Comparison of ENCODE assay signal across 8 cellular contexts in genomic region chr12:111842556-111843396, GRCh38. TPM values are rescaled to one million over a fixed set of nuclear protein-coding genes. Genes with fewer than 3 reads are reported as not detected.
A peak's percentile ranks its signal among the peaks of the same experiment; 100 is the strongest.
DNase-seq lines count a peak whose midpoint lies in the region; ATAC-seq and TF ChIP-seq lines count a peak whose summit lies in the region.

No MANE protein-coding gene starts in this region.

- intact Hi-C loops in activated CD4-positive, alpha-beta T cell treated with anti-CD3 and anti-CD28 coated beads, Interleukin-2, amount 10 ng/mL, durations not matched to agents 24 days and 14 days (cut with micrococcal nuclease) = loop anchor here (1.0 to 10.0 kb wide), 3 partner anchors 171 to 567 kb away; partner anchors contain the start of genes ERP29, HECTD4, RPL6 and TMEM116
- intact Hi-C loops in esophagus squamous epithelium (cut with DNase I) = no loop called here

- DNase-seq in HK-2 (ENCODE audit: unreplicated experiment) (peak; percentile 37), esophagus squamous epithelium (lab: John Stamatoyannopoulos, UW) (no peak), neural progenitor cell (ENCODE audit: low spot score) (peak; percentile 23), NCI-H226 (no peak), retina (no peak)
- no peak for DNase-seq in activated CD4-positive, alpha-beta T cell treated with anti-CD3 and anti-CD28 coated beads, Interleukin-2, amount 10 ng/mL, durations not matched to agents 24 days and 14 days

- peaks cover 33 to 67% (median 61%) of the 10 kb centered on the region in 11 experiments for H3K36me3 ChIP-seq in BLaER1 treated with 17β-estradiol and CSF1 and Interleukin-3, amounts not matched to agents 10 nM and 100 nM
- H3K36me3 ChIP-seq in esophagus squamous epithelium = peaks cover 0 to 29% (median 0%) of the 10 kb centered on the region in 3 donors
- H3K36me3 ChIP-seq in neural progenitor cell = peaks cover under 1% of the 10 kb centered on the region

- peak overlapping the region; percentile 91 to 100 (median 95) for H3K4me3 ChIP-seq in BLaER1 treated with 17β-estradiol and CSF1 and Interleukin-3, amounts not matched to agents 10 nM and 100 nM
- peak overlapping the region; percentile 80 to 93 (median 84) for H3K4me3 ChIP-seq in esophagus squamous epithelium
- H3K4me3 ChIP-seq in neural progenitor cell = peak overlapping the region; percentile 99

- peak overlapping the region; percentile 96 to 100 (median 99) for H3K9ac ChIP-seq in BLaER1 treated with 17β-estradiol and CSF1 and Interleukin-3, amounts not matched to agents 10 nM and 100 nM
- H3K9ac ChIP-seq in neural progenitor cell = peak overlapping the region; percentile 99

- H3K36me3 Mint-ChIP-seq in activated CD4-positive, alpha-beta T cell treated with anti-CD3 and anti-CD28 coated beads, Interleukin-2, amount 10 ng/mL, durations not matched to agents 24 days and 14 days (ENCODE audit: low read depth) = peaks cover 60% of the 10 kb centered on the region
- H3K36me3 Mint-ChIP-seq in neural progenitor cell = peaks cover 23% of the 10 kb centered on the region

- H3K27me3 ChIP-seq in BLaER1 treated with 17β-estradiol and CSF1 and Interleukin-3, amounts not matched to agents 10 nM and 100 nM = no peaks in the 10 kb centered on the region
- H3K27me3 ChIP-seq in esophagus squamous epithelium = no peaks in the 10 kb centered on the region
- no peaks in the 10 kb centered on the region for H3K27me3 ChIP-seq in neural progenitor cell

- no peak for TF ChIP-seq POLR2A in esophagus squamous epithelium (IDR thresholded peaks at IDR 0.05)

- H3K9me3 ChIP-seq in BLaER1 treated with 17β-estradiol and CSF1 and Interleukin-3, amounts not matched to agents 10 nM and 100 nM (replicated peaks in 1 of 11) = peaks cover 0 to 8% (median 0%) of the 10 kb centered on the region in 11 experiments; a peak in 4 of 22 replicates
- H3K9me3 ChIP-seq in esophagus squamous epithelium (no peaks in the 10 kb centered on the region), neural progenitor cell (ENCODE audit: low read depth) (no peaks in the 10 kb centered on the region)

- H3K27ac Mint-ChIP-seq in activated CD4-positive, alpha-beta T cell treated with anti-CD3 and anti-CD28 coated beads, Interleukin-2, amount 10 ng/mL, durations not matched to agents 24 days and 14 days = peak overlapping the region; percentile 96
- H3K27ac Mint-ChIP-seq in neural progenitor cell = peak overlapping the region; percentile 98

- H3K4me1 Mint-ChIP-seq in activated CD4-positive, alpha-beta T cell treated with anti-CD3 and anti-CD28 coated beads, Interleukin-2, amount 10 ng/mL, durations not matched to agents 24 days and 14 days = peaks cover 43% of the 10 kb centered on the region
- peaks cover 31% of the 10 kb centered on the region for H3K4me1 Mint-ChIP-seq in neural progenitor cell

- no peaks in the 10 kb centered on the region for H3K9me3 Mint-ChIP-seq in activated CD4-positive, alpha-beta T cell treated with anti-CD3 and anti-CD28 coated beads, Interleukin-2, amount 10 ng/mL, durations not matched to agents 24 days and 14 days
- no peaks in the 10 kb centered on the region for H3K9me3 Mint-ChIP-seq in neural progenitor cell

- H3K27ac ChIP-seq in BLaER1 treated with 17β-estradiol and CSF1 and Interleukin-3, amounts not matched to agents 10 nM and 100 nM = peak overlapping the region; percentile 95 to 100 (median 98)
- H3K27ac ChIP-seq in esophagus squamous epithelium (peak overlapping the region; percentile 91 to 98 (median 96)), neural progenitor cell (peak overlapping the region; percentile 99)

- peak overlapping the region; percentile 98 for H3K4me3 Mint-ChIP-seq in activated CD4-positive, alpha-beta T cell treated with anti-CD3 and anti-CD28 coated beads, Interleukin-2, amount 10 ng/mL, durations not matched to agents 24 days and 14 days
- peak overlapping the region; percentile 99 for H3K4me3 Mint-ChIP-seq in neural progenitor cell

- peaks cover 3 to 81% (median 48%) of the 10 kb centered on the region in 11 experiments; a peak in 19 of 22 replicates for H4K20me1 ChIP-seq in BLaER1 treated with 17β-estradiol and CSF1 and Interleukin-3, amounts not matched to agents 10 nM and 100 nM
- H4K20me1 ChIP-seq in neural progenitor cell (ENCODE audit: low read depth) = peaks cover 16% of the 10 kb centered on the region

- peaks cover 18% of the 10 kb centered on the region for H3F3A ChIP-seq in neural progenitor cell (ENCODE audit: low read depth)

- TF ChIP-seq CTCF in esophagus squamous epithelium (IDR thresholded peaks at IDR 0.05) (no peak), neural progenitor cell (IDR thresholded peaks at IDR 0.05) (no peak)

- peak overlapping the region; percentile 98 for H2AFZ ChIP-seq in neural progenitor cell (replicated peaks)

- ATAC-seq in GM19372 (IDR thresholded peaks at IDR 0.05; ENCODE audit: low read depth, unreplicated experiment) = peak; percentile 13

- H3K79me2 ChIP-seq in neural progenitor cell (ENCODE audit: low read depth) = peaks cover 84% of the 10 kb centered on the region

- H3K4me1 ChIP-seq in BLaER1 treated with 17β-estradiol and CSF1 and Interleukin-3, amounts not matched to agents 10 nM and 100 nM = peaks cover 29 to 47% (median 38%) of the 10 kb centered on the region in 10 experiments
- H3K4me1 ChIP-seq in esophagus squamous epithelium (peaks cover 24 to 53% (median 30%) of the 10 kb centered on the region in 3 donors), neural progenitor cell (peaks cover 20% of the 10 kb centered on the region)

- WGBS in esophagus squamous epithelium, 2 donors = 7 to 9% methylated on average over 10 of the region's 44 CpGs

- peak overlapping the region; percentile 78 to 97 (median 85) for H3K4me2 ChIP-seq in BLaER1 treated with 17β-estradiol and CSF1 and Interleukin-3, amounts not matched to agents 10 nM and 100 nM
- H3K4me2 ChIP-seq in neural progenitor cell = peak overlapping the region; percentile 93

- peaks cover 2% of the 10 kb centered on the region for H3K27me3 Mint-ChIP-seq in activated CD4-positive, alpha-beta T cell treated with anti-CD3 and anti-CD28 coated beads, Interleukin-2, amount 10 ng/mL, durations not matched to agents 24 days and 14 days
- H3K27me3 Mint-ChIP-seq in neural progenitor cell (ENCODE audit: insufficient read depth, low read depth) = peaks cover 6% of the 10 kb centered on the region

RNA-seq across cellular contexts. Expression of gene MAPKAPK5, which starts 0.7 kb away (rescaled TPM):
- total RNA-seq in activated CD4-positive, alpha-beta T cell treated with anti-CD3 and anti-CD28 coated beads, Interleukin-2, amount 10 ng/mL, durations not matched to agents 24 days and 14 days = 76.0 and 80.2 TPM in 2 replicates
- total RNA-seq in esophagus squamous epithelium = 10 to 100 TPM; 31.3 to 45.5 (median 37.0) TPM
- 70.8 and 89.8 TPM in 2 replicates for total RNA-seq in neural progenitor cell (ENCODE audit: low replicate concordance)

Comparison
In these comparisons a context has a peak if more than half of its experiments do, and no peak if none do; other contexts are left out.
1. DNase-seq: peak in HK-2 (single experiment) and neural progenitor cell (single experiment); none in activated CD4-positive, alpha-beta T cell treated with anti-CD3 and anti-CD28 coated beads, Interleukin-2, amount 10 ng/mL, durations not matched to agents 24 days and 14 days (single experiment), esophagus squamous epithelium (single experiment), NCI-H226 (single experiment) and retina (single experiment).
2. Peak in every context shown above with its lines, with median percentiles within 50 percentile points of each other: H3K27ac ChIP-seq and H3K4me3 ChIP-seq.